ENCODE assay signal across 13 cellular contexts in genomic region chr12:49231881-49232650, GRCh38. TPM values are rescaled to one million over a fixed set of nuclear protein-coding genes. Genes with fewer than 3 reads are reported as not detected.
DNase-seq lines count a peak whose midpoint lies in the region; ATAC-seq and TF ChIP-seq lines count a peak whose summit lies in the region.
"Had no signal": no experiment of that assay in that cellular context is flagged by ENCODE, and none has a peak within 500 bp of the region (broad histone marks: within the 10 kb centered on the region; RNA-seq: fewer than 3 reads in every experiment).

No MANE protein-coding gene starts in this region.

- H4K8ac ChIP-seq in mesendoderm (ENCODE audit: low read depth, low read length) = no peak overlapping the region

- no peak overlapping the region for H3K9ac ChIP-seq in mesendoderm (ENCODE audit: low read length)

- H3K4me1 ChIP-seq in cardiac muscle cell (ENCODE audit: low read depth) (peaks cover 39% of the 10 kb centered on the region), mesendoderm (ENCODE audit: control insufficient read depth, low read depth, low read length) (peaks cover 4% of the 10 kb centered on the region)

- H2BK15ac ChIP-seq in mesendoderm (replicated peaks; ENCODE audit: low read depth) = no peak overlapping the region

- H3K79me2 ChIP-seq in mesendoderm (ENCODE audit: control insufficient read depth, insufficient read depth, low read length) = no peaks in the 10 kb centered on the region

- H3K36me3 ChIP-seq in cardiac muscle cell = no peaks in the 10 kb centered on the region
- H3K36me3 ChIP-seq in mesendoderm (ENCODE audit: control insufficient read depth, insufficient read depth, low read length) = no peaks in the 10 kb centered on the region

- intact Hi-C loops in left cardiac atrium (cut with DNase I) = loop anchor here in 1 of 2 donors (10.0 kb wide), 2 partner anchors 47 to 147 kb away; partner anchors contain the start of gene TUBA1A

- ATAC-seq in left cardiac atrium (no peak), GM18519 (IDR thresholded peaks at IDR 0.05; ENCODE audit: low FRiP score, unreplicated experiment) (no peak), HG03354 (IDR thresholded peaks at IDR 0.05; ENCODE audit: poor library complexity, severe bottlenecking, unreplicated experiment) (no peak)
- ATAC-seq in activated T-cell treated with anti-CD3 and anti-CD28 coated beads, Interleukin-2, amount 50 U/mL, for 4 hours = no peak
- ATAC-seq: PC-3 had no signal

- H3K18ac ChIP-seq in mesendoderm (ENCODE audit: low read length) = no peak overlapping the region

- DNase-seq in cardiac muscle cell (ENCODE audit: low read depth in 1 of 2, low spot score in 1 of 2) (peak; percentile 15 to 37), left cardiac atrium (no peak), mesendoderm (peak; percentile 30), type B pancreatic cell (ENCODE audit: extremely low spot score, unreplicated experiment) (no peak)
- no peak for DNase-seq in activated T-cell treated with anti-CD3 and anti-CD28 coated beads, Interleukin-2, amount 50 U/mL, for 4 hours
- DNase-seq: activated CD8-positive, alpha-beta memory T cell treated with anti-CD3 and anti-CD28 coated beads for 24 hours; effector CD4-positive, alpha-beta T cell; naive B cell; PC-3 had no signal

- H3K4ac ChIP-seq in mesendoderm (ENCODE audit: low read depth, low read length) = no peak overlapping the region

- H3K4me2 ChIP-seq in mesendoderm (ENCODE audit: low read length) = no peak overlapping the region

- no CpG with 5 or more reads among the region's 9 CpGs for whole genome bisulfite sequencing in mesendoderm (ENCODE audit: extremely low coverage, insufficient coverage, low lambda C conversion rate)

- H3K56ac ChIP-seq in mesendoderm (ENCODE audit: low read length) = no peak overlapping the region

- no peaks in the 10 kb centered on the region for H3K79me1 ChIP-seq in mesendoderm (ENCODE audit: low read length)

- no peaks in the 10 kb centered on the region for H3K27me3 Mint-ChIP-seq in type B pancreatic cell
- no peaks in the 10 kb centered on the region for H3K27me3 Mint-ChIP-seq in activated T-cell treated with anti-CD3 and anti-CD28 coated beads, Interleukin-2, amount 50 U/mL, for 4 hours (ENCODE audit: low read depth)

- H3K4me1 Mint-ChIP-seq in type B pancreatic cell (ENCODE audit: unreplicated experiment) = peaks cover 42% of the 10 kb centered on the region
- H3K4me1 Mint-ChIP-seq in activated T-cell treated with anti-CD3 and anti-CD28 coated beads, Interleukin-2, amount 50 U/mL, for 4 hours (ENCODE audit: low read depth) = peaks cover 13% of the 10 kb centered on the region

- TF ChIP-seq CTCF in cardiac muscle cell (IDR thresholded peaks at IDR 0.05; ENCODE audit: low read depth, low read length) = no peak
- no peak for TF ChIP-seq CTCF in type B pancreatic cell (conservative IDR thresholded peaks at IDR 0.05)

- no peaks in the 10 kb centered on the region for H3K9me3 ChIP-seq in cardiac muscle cell (ENCODE audit: low read depth)

- H3K23ac ChIP-seq in mesendoderm (ENCODE audit: low read length) = no peak overlapping the region

- no peaks in the 10 kb centered on the region for H3K9me3 Mint-ChIP-seq in type B pancreatic cell
- no peaks in the 10 kb centered on the region for H3K9me3 Mint-ChIP-seq in activated T-cell treated with anti-CD3 and anti-CD28 coated beads, Interleukin-2, amount 50 U/mL, for 4 hours
- H3K9me3 Mint-ChIP-seq: naive B cell; stimulated activated naive CD8-positive, alpha-beta T cell treated with anti-CD3 and anti-CD28 coated beads, Interleukin-15, Interleukin-2, amounts not matched to agents 100 ng/mL and 50 ng/mL, for 24 hours had no signal

- H3K27ac Mint-ChIP-seq in type B pancreatic cell = peak overlapping the region; percentile 66
- H3K27ac Mint-ChIP-seq: stimulated activated naive CD8-positive, alpha-beta T cell treated with anti-CD3 and anti-CD28 coated beads, Interleukin-15, Interleukin-2, amounts not matched to agents 100 ng/mL and 50 ng/mL, for 24 hours had no signal

- no peak overlapping the region for H4K5ac ChIP-seq in mesendoderm (ENCODE audit: low read length)

- H3K27ac ChIP-seq in cardiac muscle cell = peak overlapping the region; percentile 97
- peak overlapping the region; percentile 98 for H3K27ac ChIP-seq in angular gyrus (ENCODE audit: low read depth, low read length)
- H3K27ac ChIP-seq in mesendoderm (ENCODE audit: low read depth, low read length) = no peak overlapping the region

- H3K27me3 ChIP-seq in cardiac muscle cell (no peaks in the 10 kb centered on the region), mesendoderm (ENCODE audit: insufficient read depth, low read length, poor library complexity) (no peaks in the 10 kb centered on the region)

- no peak overlapping the region for H3K4me3 Mint-ChIP-seq in type B pancreatic cell
- no peak overlapping the region for H3K4me3 Mint-ChIP-seq in activated T-cell treated with anti-CD3 and anti-CD28 coated beads, Interleukin-2, amount 50 U/mL, for 4 hours
- H3K4me3 Mint-ChIP-seq: stimulated activated naive CD8-positive, alpha-beta T cell treated with anti-CD3 and anti-CD28 coated beads, Interleukin-15, Interleukin-2, amounts not matched to agents 100 ng/mL and 50 ng/mL, for 24 hours had no signal

- no peak overlapping the region for H3K4me3 ChIP-seq in cardiac muscle cell
- no peak overlapping the region for H3K4me3 ChIP-seq in mesendoderm (ENCODE audit: low read length)

- no peak overlapping the region for H2BK120ac ChIP-seq in mesendoderm (ENCODE audit: low read depth, low read length)

- H2AK5ac ChIP-seq in mesendoderm (ENCODE audit: low read length) = no peak overlapping the region

- H3K36me3 Mint-ChIP-seq in type B pancreatic cell = no peaks in the 10 kb centered on the region
- H3K36me3 Mint-ChIP-seq in activated T-cell treated with anti-CD3 and anti-CD28 coated beads, Interleukin-2, amount 50 U/mL, for 4 hours (ENCODE audit: insufficient read depth) = no peaks in the 10 kb centered on the region
- H3K36me3 Mint-ChIP-seq: naive B cell had no signal

- H2BK5ac ChIP-seq in mesendoderm (ENCODE audit: low read length) = no peak overlapping the region

RNA-seq across cellular contexts. Expression of gene TUBA1C, which starts 32.8 kb away (rescaled TPM):
- 67.0 and 151 TPM in 2 replicates for total RNA-seq in cardiac muscle cell
- polyA plus RNA-seq in cardiac muscle cell = 49.1 and 126 TPM in 2 replicates
- 10 to 100 TPM; 68.0 to 99.9 TPM for total RNA-seq in left cardiac atrium
- polyA plus RNA-seq in mesendoderm (2013, experiment 1 of 2) = 1,199 TPM
- 1,164 TPM for polyA plus RNA-seq in mesendoderm (2013, experiment 2 of 2)
- 187 and 221 TPM in 2 replicates for total RNA-seq in type B pancreatic cell (ENCODE audit: low replicate concordance)
- 100 to 1,000 TPM; 529 to 597 (median 572) TPM for total RNA-seq in activated T-cell treated with anti-CD3 and anti-CD28 coated beads, Interleukin-2, amount 50 U/mL, for 4 hours

RNA-seq across cellular contexts. Expression of gene TUBA1A, which starts 43.2 kb away (rescaled TPM):
- total RNA-seq in cardiac muscle cell (509 and 1,042 TPM in 2 replicates), left cardiac atrium (100 to 1,000 TPM; 119 to 134 TPM), type B pancreatic cell (ENCODE audit: low replicate concordance) (211 and 489 TPM in 2 replicates)
- 521 and 1,070 TPM in 2 replicates for polyA plus RNA-seq in cardiac muscle cell
- 326 TPM for polyA plus RNA-seq in mesendoderm (2013, experiment 1 of 2)
- 332 TPM for polyA plus RNA-seq in mesendoderm (2013, experiment 2 of 2)
- total RNA-seq in activated T-cell treated with anti-CD3 and anti-CD28 coated beads, Interleukin-2, amount 50 U/mL, for 4 hours = 10 to 100 TPM; 23.5 to 37.0 (median 24.7) TPM

Comparison
In these comparisons a context has a peak if more than half of its experiments do, and no peak if none do; other contexts are left out.
1. DNase-seq: peak in cardiac muscle cell (2 of 2) and mesendoderm (single experiment); none in left cardiac atrium (single experiment), type B pancreatic cell (single experiment) and activated T-cell treated with anti-CD3 and anti-CD28 coated beads, Interleukin-2, amount 50 U/mL, for 4 hours (single experiment).